Comparison of ENCODE assay signal across 20 cellular contexts in genomic region chr18:31671951-31672350, GRCh38.
"Had no signal": no experiment of that assay in that cellular context is flagged by ENCODE, and none has a peak within 500 bp of the region (broad histone marks: within the 10 kb centered on the region; RNA-seq: fewer than 3 reads in every experiment).

No MANE protein-coding gene starts in this region.

- H3K27me3 Mint-ChIP-seq: stimulated activated naive CD8-positive, alpha-beta T cell treated with anti-CD3 and anti-CD28 coated beads, Interleukin-15, amount 100 ng/mL, for 72 hours had no signal

- H3K27me3 ChIP-seq: dorsolateral prefrontal cortex, left lung, neutrophil, pancreas, right lobe of liver, thyroid gland, vagina had no signal

- DNase-seq: dorsolateral prefrontal cortex; effector CD4-positive, alpha-beta T cell; left cardiac atrium; left lung; natural killer cell; pancreas; retina; right lobe of liver; small intestine; stimulated activated CD4-positive, alpha-beta T cell treated with anti-CD3 and anti-CD28 coated beads, Interleukin-12 subunit alpha, Interleukin-12 subunit beta, amount 100 ng/mL, for 4 hours; stimulated activated CD4-positive, alpha-beta T cell treated with anti-CD3 and anti-CD28 coated beads, Interleukin-1b, Interleukin-23, amount 100 ng/mL, for 48 hours; stimulated activated CD4-positive, alpha-beta T cell treated with anti-CD3 and anti-CD28 coated beads, Interleukin-4, amount 100 ng/mL, for 1 hour; stimulated activated CD8-positive, alpha-beta memory T cell treated with anti-CD3 and anti-CD28 coated beads, Interleukin-4, amount 100 ng/mL, for 48 hours; stimulated activated naive CD4-positive, alpha-beta T cell; stimulated activated naive CD8-positive, alpha-beta T cell treated with anti-CD3 and anti-CD28 coated beads, Interleukin-15, amount 100 ng/mL, for 72 hours; thyroid gland; trophoblast cell had no signal

- H3K4me1 Mint-ChIP-seq: stimulated activated naive CD8-positive, alpha-beta T cell treated with anti-CD3 and anti-CD28 coated beads, Interleukin-15, amount 100 ng/mL, for 72 hours had no signal

- H3K4me3 ChIP-seq: dorsolateral prefrontal cortex, left lung, pancreas, right lobe of liver, thyroid gland, vagina had no signal

- H3K36me3 ChIP-seq: left lung, neutrophil, pancreas, right lobe of liver, thyroid gland, vagina had no signal

- H3K36me3 Mint-ChIP-seq: natural killer cell had no signal

- H3K9me3 Mint-ChIP-seq: natural killer cell; neural crest cell; stimulated activated naive CD8-positive, alpha-beta T cell treated with anti-CD3 and anti-CD28 coated beads, Interleukin-15, amount 100 ng/mL, for 72 hours had no signal

- H3K27ac Mint-ChIP-seq: natural killer cell; stimulated activated naive CD8-positive, alpha-beta T cell treated with anti-CD3 and anti-CD28 coated beads, Interleukin-15, amount 100 ng/mL, for 72 hours had no signal

- H3K4me3 Mint-ChIP-seq: natural killer cell; neural crest cell; stimulated activated naive CD8-positive, alpha-beta T cell treated with anti-CD3 and anti-CD28 coated beads, Interleukin-15, amount 100 ng/mL, for 72 hours had no signal

- ATAC-seq: left cardiac atrium; left lung; natural killer cell; pancreas; stimulated activated naive CD8-positive, alpha-beta T cell treated with anti-CD3 and anti-CD28 coated beads, Interleukin-15, amount 100 ng/mL, for 72 hours had no signal

- H3K4me1 ChIP-seq: left lung, pancreas, right lobe of liver, thyroid gland had no signal

- H3K9me3 ChIP-seq: left lung, neutrophil, pancreas, right lobe of liver, thyroid gland, vagina had no signal

- H3K27ac ChIP-seq: dorsolateral prefrontal cortex, left lung, neutrophil, pancreas, right lobe of liver, thyroid gland, vagina had no signal
